ENCODE assay signal across 9 cellular contexts in genomic region chr1:149997585-149998262, GRCh38. TPM values are rescaled to one million over a fixed set of nuclear protein-coding genes. Genes with fewer than 3 reads are reported as not detected.
A peak's percentile ranks its signal among the peaks of the same experiment; 100 is the strongest.
DNase-seq lines count a peak whose midpoint lies in the region; ATAC-seq and TF ChIP-seq lines count a peak whose summit lies in the region.
"Had no signal": no experiment of that assay in that cellular context is flagged by ENCODE, and none has a peak within 500 bp of the region (broad histone marks: within the 10 kb centered on the region; RNA-seq: fewer than 3 reads in every experiment).

No MANE protein-coding gene starts in this region.

- H3K4me1 ChIP-seq in mucosa of descending colon (ENCODE audit: low read depth) (no peaks in the 10 kb centered on the region), Caco-2 (peaks cover 21% of the 10 kb centered on the region)

- H3K4me3 ChIP-seq in mucosa of descending colon: no peak overlapping the region
- no peak overlapping the region for H3K4me3 ChIP-seq in Caco-2 (ENCODE audit: low read depth, low read length)

- peak; percentile 82 for ATAC-seq in GM18867 (IDR thresholded peaks at IDR 0.05; ENCODE audit: unreplicated experiment)
- peak; percentile 75 for ATAC-seq in HG02571 (IDR thresholded peaks at IDR 0.05; ENCODE audit: unreplicated experiment)
- ATAC-seq in mucosa of descending colon: peak; percentile 55
- ATAC-seq in GM18520 (IDR thresholded peaks at IDR 0.05; ENCODE audit: unreplicated experiment): no peak

- TF ChIP-seq CTCF in mucosa of descending colon (IDR thresholded peaks at IDR 0.05) (no peak), Caco-2 (IDR thresholded peaks at IDR 0.05; ENCODE audit: insufficient read depth in 1 of 2, low read depth in 1 of 2, low read length in 1 of 2, severe bottlenecking in 1 of 2, unreplicated experiment in 1 of 2) (no peak)

- no peak overlapping the region for H3K27ac Mint-ChIP-seq in Caco-2 (ENCODE audit: unreplicated experiment)

- POLR2A ChIA-PET in Caco-2 (lab: Charles Lee): no interaction called here

- intact Hi-C loops in mucosa of descending colon (cut with DNase I, micrococcal nuclease) (no loop called here), Caco-2 (cut with micrococcal nuclease; ENCODE audit: unreplicated experiment) (no loop called here)

- H3K9me3 ChIP-seq in mucosa of descending colon (no peaks in the 10 kb centered on the region), Caco-2 (no peaks in the 10 kb centered on the region)

- BruUV-seq in Caco-2 (replicated peaks; lab: Mats Ljungman, UMichigan): no TSS peak

- CTCF ChIA-PET in Caco-2 (lab: Charles Lee): no interaction called here

- no peaks in the 10 kb centered on the region for H3K27me3 Mint-ChIP-seq in Caco-2 (ENCODE audit: insufficient read depth, unreplicated experiment)

- DNase-seq in NOMO-1 treated with dmso at 0.1 percent for 144 hours (lab: John Stamatoyannopoulos, UW; ENCODE audit: unreplicated experiment): peak; percentile 80
- DNase-seq in mucosa of descending colon: peak in 1 of 3 donors; percentile 33
- no peak for DNase-seq in NCI-H82 (lab: John Stamatoyannopoulos, UW)
- no peak for DNase-seq in NCI-H2227 treated with DMSO at 0.1 percent for 48 hours (lab: John Stamatoyannopoulos, UW)
- DNase-seq in Caco-2: no peak
- DNase-seq: IMR-90 had no signal

- H3K9me3 Mint-ChIP-seq in Caco-2 (ENCODE audit: unreplicated experiment): no peaks in the 10 kb centered on the region

- H3K4me1 Mint-ChIP-seq in Caco-2 (ENCODE audit: low read depth, unreplicated experiment): peaks cover 22% of the 10 kb centered on the region

- H3K4me3 Mint-ChIP-seq in Caco-2 (ENCODE audit: unreplicated experiment): no peak overlapping the region

- H3K27me3 ChIP-seq in Caco-2 (replicated peaks; ENCODE audit: control insufficient read depth, insufficient read depth, low read length): no peaks in the 10 kb centered on the region

- H3K36me3 ChIP-seq in mucosa of descending colon (ENCODE audit: low read depth): no peaks in the 10 kb centered on the region
- H3K36me3 ChIP-seq in Caco-2 (ENCODE audit: control insufficient read depth, insufficient read depth, low read length): no peaks in the 10 kb centered on the region

- H3K36me3 Mint-ChIP-seq in Caco-2 (ENCODE audit: insufficient read depth, unreplicated experiment): no peaks in the 10 kb centered on the region

RNA-seq across cellular contexts. Expression of gene OTUD7B, which starts 12.8 kb away (rescaled TPM):
- total RNA-seq in mucosa of descending colon: 10 to 100 TPM; 39.2 to 52.7 (median 49.3) TPM
- total RNA-seq in Caco-2 (2022): 18.3 and 19.6 TPM in 2 replicates
